15 cellular contexts compared by ENCODE assay signal in the genomic region with DNA sequence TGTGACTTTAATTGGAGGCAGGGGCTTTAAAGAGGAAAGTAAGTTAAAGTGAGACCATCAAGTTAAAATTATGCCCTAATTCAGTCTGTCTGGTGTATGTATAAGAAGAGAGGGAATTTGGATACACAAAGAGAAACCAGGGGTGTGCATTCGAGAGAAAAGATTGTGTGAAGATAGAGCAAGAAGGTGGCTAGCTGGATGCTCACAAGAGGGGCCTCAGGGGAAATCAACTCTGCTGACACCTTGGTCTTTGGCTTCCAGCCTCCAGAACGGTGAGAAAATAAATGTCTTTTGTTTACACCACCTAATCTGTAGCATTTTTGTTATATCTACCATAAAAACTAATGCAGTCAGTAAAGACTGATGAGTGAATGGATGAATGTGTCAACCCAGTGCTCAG.
DNase-seq lines count a peak whose midpoint lies in the region; ATAC-seq and TF ChIP-seq lines count a peak whose summit lies in the region.
"Had no signal": no experiment of that assay in that cellular context is flagged by ENCODE, and none has a peak within 500 bp of the region (broad histone marks: within the 10 kb centered on the region; RNA-seq: fewer than 3 reads in every experiment).

No MANE protein-coding gene starts in this region.

- H2BK15ac ChIP-seq in mesendoderm (replicated peaks; ENCODE audit: low read depth) = no peak overlapping the region

- no peak overlapping the region for H2BK120ac ChIP-seq in mesendoderm (ENCODE audit: low read depth, low read length)

- no peak overlapping the region for H3K4ac ChIP-seq in mesendoderm (ENCODE audit: low read depth, low read length)

- H3K27ac Mint-ChIP-seq in natural killer cell = peak overlapping the region; percentile 79 to 82
- H3K27ac Mint-ChIP-seq in natural killer cell treated with Interleukin-12 subunit alpha and Interleukin-12 subunit beta and Interleukin-15 and Interleukin-18, amount 100 ng/mL, for 72 hours = no peak overlapping the region
- H3K27ac Mint-ChIP-seq in central memory CD8-positive, alpha-beta T cell (ENCODE audit: low read depth) = peak overlapping the region; percentile 20
- H3K27ac Mint-ChIP-seq: CD8-positive, alpha-beta T cell had no signal

- H3K9ac ChIP-seq in mesendoderm (ENCODE audit: low read length) = no peak overlapping the region

- intact Hi-C loops in natural killer cell (cut with micrococcal nuclease) = loop anchor here (2.0 to 5.0 kb wide), 2 partner anchors 60 to 108 kb away; no protein-coding TSS in a partner anchor

- peaks cover 0 to 7% of the 10 kb centered on the region in 2 donors for H3K27me3 Mint-ChIP-seq in natural killer cell (ENCODE audit: low read depth in 2 of 2)
- H3K27me3 Mint-ChIP-seq in natural killer cell treated with Interleukin-12 subunit alpha and Interleukin-12 subunit beta and Interleukin-15 and Interleukin-18, amount 100 ng/mL, for 72 hours = peaks cover 0 to 4% of the 10 kb centered on the region in 2 donors
- H3K27me3 Mint-ChIP-seq in central memory CD8-positive, alpha-beta T cell = no peaks in the 10 kb centered on the region

- H3K56ac ChIP-seq in mesendoderm (ENCODE audit: low read length) = no peak overlapping the region

- H3K9me3 Mint-ChIP-seq in natural killer cell = peaks cover 3 to 6% of the 10 kb centered on the region in 2 donors
- H3K9me3 Mint-ChIP-seq in natural killer cell treated with Interleukin-12 subunit alpha and Interleukin-12 subunit beta and Interleukin-15 and Interleukin-18, amount 100 ng/mL, for 72 hours = peaks cover 17% of the 10 kb centered on the region
- H3K9me3 Mint-ChIP-seq in central memory CD8-positive, alpha-beta T cell = peaks cover 21% of the 10 kb centered on the region

- no peak overlapping the region for H4K5ac ChIP-seq in mesendoderm (ENCODE audit: low read length)

- no CpG with 5 or more reads among the region's 2 CpGs for WGBS in mesendoderm (ENCODE audit: extremely low coverage, insufficient coverage, low lambda C conversion rate)

- H3K27ac ChIP-seq in mesendoderm (ENCODE audit: low read depth, low read length) = no peak overlapping the region

- no peak overlapping the region for H2AK5ac ChIP-seq in mesendoderm (ENCODE audit: low read length)

- H4K8ac ChIP-seq in mesendoderm (ENCODE audit: low read depth, low read length) = no peak overlapping the region

- no peak overlapping the region for H3K4me2 ChIP-seq in mesendoderm (ENCODE audit: low read length)

- H3K4me3 ChIP-seq in mesendoderm (ENCODE audit: low read length) = no peak overlapping the region

- no peaks in the 10 kb centered on the region for H3K79me1 ChIP-seq in mesendoderm (ENCODE audit: low read length)

- peaks cover 14% of the 10 kb centered on the region for H3K36me3 Mint-ChIP-seq in natural killer cell
- H3K36me3 Mint-ChIP-seq in natural killer cell treated with Interleukin-12 subunit alpha and Interleukin-12 subunit beta and Interleukin-15 and Interleukin-18, amount 100 ng/mL, for 72 hours = peaks cover 6% of the 10 kb centered on the region
- no peaks in the 10 kb centered on the region for H3K36me3 Mint-ChIP-seq in central memory CD8-positive, alpha-beta T cell (ENCODE audit: insufficient read depth)

- H2BK5ac ChIP-seq in mesendoderm (ENCODE audit: low read length) = no peak overlapping the region

- H3K4me1 Mint-ChIP-seq in natural killer cell = peaks cover 31 to 51% of the 10 kb centered on the region in 2 donors
- H3K4me1 Mint-ChIP-seq in natural killer cell treated with Interleukin-12 subunit alpha and Interleukin-12 subunit beta and Interleukin-15 and Interleukin-18, amount 100 ng/mL, for 72 hours (ENCODE audit: low read depth in 2 of 2) = peaks cover 8 to 43% of the 10 kb centered on the region in 2 donors
- peaks cover 22% of the 10 kb centered on the region for H3K4me1 Mint-ChIP-seq in central memory CD8-positive, alpha-beta T cell

- ATAC-seq in natural killer cell = peak; percentile 74 to 98 (median 86)
- no peak for ATAC-seq in natural killer cell treated with Interleukin-12 subunit alpha and Interleukin-12 subunit beta and Interleukin-15 and Interleukin-18, amount 100 ng/mL, for 72 hours
- ATAC-seq in central memory CD8-positive, alpha-beta T cell (replicated peaks; ENCODE audit: extremely low read depth, poor library complexity, severe bottlenecking) = peak; percentile 24
- ATAC-seq in GM21367 (IDR thresholded peaks at IDR 0.05; ENCODE audit: unreplicated experiment) = no peak
- ATAC-seq: CD8-positive, alpha-beta T cell had no signal

- H3K18ac ChIP-seq in mesendoderm (ENCODE audit: low read length) = no peak overlapping the region

- in situ Hi-C loops in KBM-7 (cut with MboI; ENCODE audit: low pct_unique_long_range_greater_than_20kb, low sequenced_read_pairs) = no loop called here

- no peaks in the 10 kb centered on the region for H3K79me2 ChIP-seq in mesendoderm (ENCODE audit: control insufficient read depth, insufficient read depth, low read length)

- no peaks in the 10 kb centered on the region for H3K4me1 ChIP-seq in mesendoderm (ENCODE audit: control insufficient read depth, low read depth, low read length)

- H3K36me3 ChIP-seq in mesendoderm (ENCODE audit: control insufficient read depth, insufficient read depth, low read length) = no peaks in the 10 kb centered on the region

- DNase-seq in natural killer cell (no peak), mesendoderm (peak; percentile 23), KBM-7 (no peak), NCI-H82 treated with DMSO at 0.1 percent for 48 hours (lab: John Stamatoyannopoulos, UW; ENCODE audit: unreplicated experiment) (no peak)
- no peak for DNase-seq in natural killer cell treated with Interleukin-12 subunit alpha and Interleukin-12 subunit beta and Interleukin-15 and Interleukin-18, amount 100 ng/mL, for 72 hours (ENCODE audit: low spot score)
- DNase-seq in central memory CD8-positive, alpha-beta T cell (ENCODE audit: low spot score in 2 of 2) = no peak
- DNase-seq: C1 segment of cervical spinal cord; CD8-positive, alpha-beta T cell; DMS 273 treated with DMSO at 0.1 percent for 48 hours; DMS79; EL; GDM1; H7; HCEC 1CT had no signal

- no peaks in the 10 kb centered on the region for H3K27me3 ChIP-seq in mesendoderm (ENCODE audit: insufficient read depth, low read length, poor library complexity)

- H3K4me3 Mint-ChIP-seq in natural killer cell = peak overlapping the region; percentile 71
- no peak overlapping the region for H3K4me3 Mint-ChIP-seq in natural killer cell treated with Interleukin-12 subunit alpha and Interleukin-12 subunit beta and Interleukin-15 and Interleukin-18, amount 100 ng/mL, for 72 hours
- H3K4me3 Mint-ChIP-seq in central memory CD8-positive, alpha-beta T cell = no peak overlapping the region
- H3K4me3 Mint-ChIP-seq: CD8-positive, alpha-beta T cell had no signal

- TF ChIP-seq CTCF in natural killer cell (IDR thresholded peaks at IDR 0.05) = no peak

- no peak overlapping the region for H3K23ac ChIP-seq in mesendoderm (ENCODE audit: low read length)

Comparison
In these comparisons a context has a peak if more than half of its experiments do, and no peak if none do; other contexts are left out.
1. ATAC-seq: peak in natural killer cell (3 of 3) and central memory CD8-positive, alpha-beta T cell (single experiment); none in natural killer cell treated with Interleukin-12 subunit alpha and Interleukin-12 subunit beta and Interleukin-15 and Interleukin-18, amount 100 ng/mL, for 72 hours (0 of 2) and GM21367 (single experiment).
2. H3K27ac Mint-ChIP-seq: peak in natural killer cell (2 of 2) and central memory CD8-positive, alpha-beta T cell (single experiment); none in natural killer cell treated with Interleukin-12 subunit alpha and Interleukin-12 subunit beta and Interleukin-15 and Interleukin-18, amount 100 ng/mL, for 72 hours (0 of 2).